ENCODE assay signal across 9 cellular contexts in the genomic region with DNA sequence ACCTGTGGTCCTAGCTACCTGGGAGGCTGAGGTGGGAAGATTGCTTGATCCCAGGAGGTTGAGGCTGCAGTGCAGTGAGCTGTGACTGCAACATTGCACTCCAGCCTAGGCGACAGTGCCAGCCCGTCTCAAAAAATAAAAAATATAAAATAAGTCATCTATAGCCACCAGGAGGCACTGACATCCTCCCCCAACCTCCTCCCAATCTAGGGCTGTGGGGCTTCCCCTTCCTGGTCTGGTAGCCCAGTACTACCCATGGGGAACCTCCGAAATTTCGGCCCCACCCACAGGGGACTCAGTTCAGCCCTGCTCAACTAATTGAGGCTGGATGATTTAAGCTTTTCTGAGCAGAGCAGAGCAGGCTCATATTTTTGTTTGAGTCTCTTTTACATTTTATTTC. TPM values are rescaled to one million over a fixed set of nuclear protein-coding genes. Genes with fewer than 3 reads are reported as not detected.
DNase-seq lines count a peak whose midpoint lies in the region; ATAC-seq, FAIRE-seq and TF ChIP-seq lines count a peak whose summit lies in the region.
"Had no signal": no experiment of that assay in that cellular context is flagged by ENCODE, and none has a peak within 500 bp of the region (broad histone marks: within the 10 kb centered on the region; RNA-seq: fewer than 3 reads in every experiment).

No MANE protein-coding gene starts in this region.

- no peak overlapping the region for H2AFZ ChIP-seq in smooth muscle cell (ENCODE audit: low read depth)

- ATAC-seq in HG02610 (IDR thresholded peaks at IDR 0.05; ENCODE audit: unreplicated experiment): peak; percentile 60
- no peak for ATAC-seq in HG03097 (IDR thresholded peaks at IDR 0.05; ENCODE audit: low FRiP score, unreplicated experiment)

- no peaks in the 10 kb centered on the region for H3F3A ChIP-seq in smooth muscle cell (ENCODE audit: low read depth)

- DNase-seq in GM12892 (ENCODE audit: insufficient read length): peak; percentile 88
- peak; percentile 76 for DNase-seq in SKM-1 (lab: John Stamatoyannopoulos, UW; ENCODE audit: unreplicated experiment)
- DNase-seq in bronchial epithelial cell (ENCODE audit: low read depth): no peak
- no peak for DNase-seq in smooth muscle cell (lab: John Stamatoyannopoulos, UW; ENCODE audit: unreplicated experiment)
- no peak for DNase-seq in NCI-H1092 treated with DMSO at 0.1 percent for 48 hours (lab: John Stamatoyannopoulos, UW)
- DNase-seq in DMS79 (lab: John Stamatoyannopoulos, UW): no peak

- peak; percentile 18 for TF ChIP-seq CTCF in bronchial epithelial cell (IDR thresholded peaks at IDR 0.05; ENCODE audit: insufficient read depth, low read length, severe bottlenecking)
- peak; percentile 10 for TF ChIP-seq CTCF in smooth muscle cell (IDR thresholded peaks at IDR 0.05; ENCODE audit: borderline replicate concordance, insufficient read depth, poor library complexity, severe bottlenecking)

- 81% methylated on average over 4 of the region's 4 CpGs for WGBS in smooth muscle cell (ENCODE audit: low lambda C conversion rate)

- peaks cover 9% of the 10 kb centered on the region for H3K4me1 ChIP-seq in smooth muscle cell (ENCODE audit: low read depth)

- no peaks in the 10 kb centered on the region for H3K79me2 ChIP-seq in smooth muscle cell (ENCODE audit: low read depth)

- H3K4me2 ChIP-seq in smooth muscle cell: no peak overlapping the region

- TF ChIP-seq POLR2A in GM12892 (IDR thresholded peaks at IDR 0.05; ENCODE audit: low read depth, low read length): no peak

- H3K36me3 ChIP-seq in bronchial epithelial cell (ENCODE audit: control insufficient read depth, insufficient read depth, low read length) (no peaks in the 10 kb centered on the region), smooth muscle cell (ENCODE audit: low read depth) (no peaks in the 10 kb centered on the region)

- H3K9ac ChIP-seq in smooth muscle cell (ENCODE audit: low read depth): no peak overlapping the region

- H3K27ac ChIP-seq in smooth muscle cell (ENCODE audit: low read depth): no peak overlapping the region
- H3K27ac ChIP-seq: SK-N-MC had no signal

- H3K4me3 ChIP-seq in bronchial epithelial cell (ENCODE audit: low read depth, low read length): no peak overlapping the region
- H3K4me3 ChIP-seq in smooth muscle cell: no peak overlapping the region
- H3K4me3 ChIP-seq: SK-N-MC had no signal

- H3K27me3 ChIP-seq in bronchial epithelial cell (ENCODE audit: control insufficient read depth, insufficient read depth, low read length) (no peaks in the 10 kb centered on the region), smooth muscle cell (ENCODE audit: low read depth) (no peaks in the 10 kb centered on the region)

- FAIRE-seq in GM12892 (lab: Jason Lieb, UNC) (peak; percentile 38), bronchial epithelial cell (lab: Jason Lieb, UNC) (no peak)

- no peaks in the 10 kb centered on the region for H3K9me3 ChIP-seq in smooth muscle cell (replicated peaks; ENCODE audit: low read depth)

- no peaks in the 10 kb centered on the region for H4K20me1 ChIP-seq in smooth muscle cell (ENCODE audit: low read depth)

RNA-seq across cellular contexts. Expression of gene ZSCAN10, which starts 3.2 kb away (rescaled TPM):
- polyA plus RNA-seq in GM12892 (2012; ENCODE audit: missing spikeins): not detected
- not detected in 2 replicates for total RNA-seq in bronchial epithelial cell
- total RNA-seq in smooth muscle cell: not detected in 2 replicates
- 0.30 TPM in 1 of 2 replicates, not detected in the other for polyA plus RNA-seq in smooth muscle cell

RNA-seq across cellular contexts. Expression of gene ZNF205, which starts 16.5 kb away (rescaled TPM):
- polyA plus RNA-seq in GM12892 (2012; ENCODE audit: missing spikeins): not detected
- total RNA-seq in bronchial epithelial cell (17.5 and 22.4 TPM in 2 replicates), smooth muscle cell (7.2 and 7.9 TPM in 2 replicates)
- polyA plus RNA-seq in smooth muscle cell: 11.9 and 12.8 TPM in 2 replicates

RNA-seq across cellular contexts. Expression of gene IL32, which starts 30.4 kb away (rescaled TPM):
- 373 TPM for polyA plus RNA-seq in GM12892 (2012; ENCODE audit: missing spikeins)
- total RNA-seq in bronchial epithelial cell (0.53 and 2.8 TPM in 2 replicates), smooth muscle cell (25.1 and 26.3 TPM in 2 replicates)
- 27.7 and 35.0 TPM in 2 replicates for polyA plus RNA-seq in smooth muscle cell

RNA-seq across cellular contexts. Expression of gene ZNF213, which starts 39.0 kb away (rescaled TPM):
- 1.6 TPM for polyA plus RNA-seq in GM12892 (2012; ENCODE audit: missing spikeins)
- total RNA-seq in bronchial epithelial cell (7.6 and 10.6 TPM in 2 replicates), smooth muscle cell (4.4 and 9.2 TPM in 2 replicates)
- polyA plus RNA-seq in smooth muscle cell: 8.3 and 9.6 TPM in 2 replicates

RNA-seq across cellular contexts. Expression of gene MMP25, which starts 49.5 kb away (rescaled TPM):
- 0.81 TPM for polyA plus RNA-seq in GM12892 (2012; ENCODE audit: missing spikeins)
- total RNA-seq in bronchial epithelial cell (under 0.01 and 0.13 TPM in 2 replicates), smooth muscle cell (0.36 and 0.90 TPM in 2 replicates)
- 1.3 and 3.5 TPM in 2 replicates for polyA plus RNA-seq in smooth muscle cell

Comparison
In these comparisons a context has a peak if more than half of its experiments do, and no peak if none do; other contexts are left out.
1. DNase-seq: peak in GM12892 (single experiment) and SKM-1 (single experiment); none in bronchial epithelial cell (single experiment), smooth muscle cell (single experiment), NCI-H1092 treated with DMSO at 0.1 percent for 48 hours (single experiment) and DMS79 (single experiment).